Comparison of ENCODE assay signal across 9 cellular contexts in genomic region chr1:68010094-68010493, GRCh38. TPM values are rescaled to one million over a fixed set of nuclear protein-coding genes. Genes with fewer than 3 reads are reported as not detected.
DNase-seq lines count a peak whose midpoint lies in the region; ATAC-seq and TF ChIP-seq lines count a peak whose summit lies in the region.
"Had no signal": no experiment of that assay in that cellular context is flagged by ENCODE, and none has a peak within 500 bp of the region (broad histone marks: within the 10 kb centered on the region; RNA-seq: fewer than 3 reads in every experiment).

No MANE protein-coding gene starts in this region.

- no peaks in the 10 kb centered on the region for H3K27me3 ChIP-seq in adipocyte (replicated peaks; ENCODE audit: control insufficient read depth, insufficient read depth, low read length)
- no peaks in the 10 kb centered on the region for H3K27me3 ChIP-seq in kidney epithelial cell (ENCODE audit: control insufficient read depth, insufficient read depth, low read length)
- no peaks in the 10 kb centered on the region for H3K27me3 ChIP-seq in HAP-1 (ENCODE audit: low read depth)

- peak; percentile 17 for TF ChIP-seq CTCF in kidney epithelial cell (IDR thresholded peaks at IDR 0.05; ENCODE audit: insufficient read depth, low read length, poor library complexity, severe bottlenecking)

- H3K36me3 ChIP-seq in adipocyte (ENCODE audit: control insufficient read depth, insufficient read depth, low read length, severe bottlenecking) (no peaks in the 10 kb centered on the region), kidney epithelial cell (ENCODE audit: control insufficient read depth, insufficient read depth, low read length) (no peaks in the 10 kb centered on the region), HAP-1 (replicated peaks) (no peaks in the 10 kb centered on the region)

- ATAC-seq in GM19324 (IDR thresholded peaks at IDR 0.05; ENCODE audit: low FRiP score, unreplicated experiment) (no peak), GM18517 (IDR thresholded peaks at IDR 0.05; ENCODE audit: unreplicated experiment) (no peak)

- H3K4me1 ChIP-seq in adipocyte (ENCODE audit: control insufficient read depth, insufficient read depth, low read length) (no peaks in the 10 kb centered on the region), HAP-1 (no peaks in the 10 kb centered on the region)

- TF ChIP-seq POLR2A in erythroblast (IDR thresholded peaks at IDR 0.05; ENCODE audit: low read length): no peak

- in situ Hi-C loops in HAP-1 (cut with MboI; ENCODE audit: low sequenced_read_pairs): no loop called here

- H3K9me3 ChIP-seq in adipocyte (ENCODE audit: control insufficient read depth, low read length) (no peaks in the 10 kb centered on the region), HAP-1 (no peaks in the 10 kb centered on the region)

- H3K9ac ChIP-seq in adipocyte (ENCODE audit: low read length): no peak overlapping the region

- H3K4me3 ChIP-seq in adipocyte (ENCODE audit: low read length): no peak overlapping the region
- H3K4me3 ChIP-seq in kidney epithelial cell (ENCODE audit: low read depth, low read length): no peak overlapping the region
- H3K4me3 ChIP-seq in HAP-1: no peak overlapping the region

- DNase-seq in AG20443 (ENCODE audit: low spot score) (peak; percentile 25), NAMALWA (ENCODE audit: low spot score) (peak; percentile 23), adipocyte (ENCODE audit: low read depth) (peak; percentile 45), kidney epithelial cell (ENCODE audit: low read depth) (no peak), HAP-1 (ENCODE audit: low spot score in 2 of 2) (no peak), erythroblast (lab: John Stamatoyannopoulos, UW) (no peak)
- DNase-seq: NCI-H446 treated with DMSO at 0.1 percent for 48 hours had no signal

RNA-seq across cellular contexts. Expression of gene DIRAS3, which starts 40.3 kb away (rescaled TPM):
- 0.38 TPM in 1 of 2 replicates, not detected in the other for total RNA-seq in kidney epithelial cell

Comparison
In these comparisons a context has a peak if more than half of its experiments do, and no peak if none do; other contexts are left out.
1. DNase-seq: peak in AG20443 (single experiment), NAMALWA (single experiment) and adipocyte (single experiment); none in kidney epithelial cell (single experiment), HAP-1 (0 of 2) and erythroblast (0 of 2).